Comparison of ENCODE assay signal across 12 cellular contexts in genomic region chr4:119030536-119030890, GRCh38.
"Had no signal": no experiment of that assay in that cellular context is flagged by ENCODE, and none has a peak within 500 bp of the region (broad histone marks: within the 10 kb centered on the region; RNA-seq: fewer than 3 reads in every experiment).

No MANE protein-coding gene starts in this region.

- DNase-seq: activated CD4-positive, alpha-beta T cell treated with anti-CD3 and anti-CD28 coated beads for 48 hours; activated naive CD4-positive, alpha-beta T cell; activated naive CD8-positive, alpha-beta T cell treated with anti-CD3 and anti-CD28 coated beads, Interleukin-2, amount 50 U/mL, for 24 hours; cortex of kidney; effector memory CD4-positive, alpha-beta T cell; hypothalamus; lower lobe of right lung; substantia nigra had no signal

- H3K4me3 ChIP-seq: lower lobe of right lung, right atrium auricular region, SK-N-MC had no signal

- H3K4me1 ChIP-seq: parathyroid adenoma had no signal

- H3K9me3 ChIP-seq: lower lobe of right lung, right atrium auricular region had no signal

- H3K9ac ChIP-seq: parathyroid adenoma had no signal

- H2AFZ ChIP-seq: parathyroid adenoma had no signal

- H3K36me3 ChIP-seq: lower lobe of right lung had no signal

- ATAC-seq: activated naive CD8-positive, alpha-beta T cell treated with anti-CD3 and anti-CD28 coated beads, Interleukin-2, amount 50 U/mL, for 24 hours; WTC11 had no signal

- H3K27ac ChIP-seq: lower lobe of right lung, parathyroid adenoma, right atrium auricular region, SK-N-MC had no signal

- H3K27me3 ChIP-seq: right atrium auricular region had no signal
